28 cellular contexts compared by ENCODE assay signal in genomic region chr10:7211857-7212577, GRCh38.
"Had no signal": no experiment of that assay in that cellular context is flagged by ENCODE, and none has a peak within 500 bp of the region (broad histone marks: within the 10 kb centered on the region; RNA-seq: fewer than 3 reads in every experiment).

No MANE protein-coding gene starts in this region.

- DNase-seq: hippocampal formation; left ventricle myocardium inferior; mesendoderm; naive B cell; natural killer cell; nephron progenitor cell; occipital lobe; stimulated activated CD4-positive, alpha-beta T cell treated with anti-CD3 and anti-CD28 coated beads, Interleukin-12 subunit alpha, Interleukin-12 subunit beta, amount 100 ng/mL, for 4 hours; stimulated activated CD4-positive, alpha-beta T cell treated with anti-CD3 and anti-CD28 coated beads, Interleukin-15, amount 100 ng/mL, for 24 hours; stimulated activated CD4-positive, alpha-beta T cell treated with anti-CD3 and anti-CD28 coated beads, Interleukin-2, amount 100 ng/mL, for 24 hours; stimulated activated CD4-positive, alpha-beta T cell treated with anti-CD3 and anti-CD28 coated beads, Interleukin-4, amount 100 ng/mL, for 1 hour; stimulated activated naive B cell treated with anti-CD40 and anti-IgM and Interleukin-4, amounts not matched to agents 10 μg/mL and 1 μg/mL and 100 μg/mL, for 72 hours; stimulated activated naive CD8-positive, alpha-beta T cell treated with anti-CD3 and anti-CD28 coated beads, Interleukin-15, Interleukin-2, amounts not matched to agents 100 U/mL and 50 U/mL, for 24 hours; stomach; testis; tibial artery; trophoblast cell; upper lobe of right lung had no signal

- H3K4me1 ChIP-seq: left ventricle myocardium inferior, neural progenitor cell, parathyroid adenoma, right atrium auricular region, stomach, testis, tibial artery, upper lobe of right lung had no signal

- H3K79me2 ChIP-seq: parathyroid adenoma had no signal

- H3K4me2 ChIP-seq: neural progenitor cell had no signal

- H3K27ac Mint-ChIP-seq: mesothelial cell of epicardium; natural killer cell; nephron progenitor cell; neural progenitor cell; stimulated activated naive B cell treated with anti-CD40 and anti-IgM and Interleukin-4, amounts not matched to agents 10 μg/mL and 1 μg/mL and 100 μg/mL, for 72 hours had no signal

- H3K4me3 ChIP-seq: left ventricle myocardium inferior, lung, neural progenitor cell, right atrium auricular region, skin epidermis, stomach, testis, tibial artery, upper lobe of right lung had no signal

- H3K9ac ChIP-seq: neural progenitor cell, parathyroid adenoma had no signal

- H3K27me3 ChIP-seq: neural progenitor cell, neutrophil, right atrium auricular region, stomach, testis, tibial artery, upper lobe of right lung had no signal

- FAIRE-seq: keratinocyte, urothelium cell line had no signal

- H3K36me3 ChIP-seq: neural progenitor cell, neutrophil, tibial artery, upper lobe of right lung had no signal

- H3K27me3 Mint-ChIP-seq: naive B cell; stimulated activated naive B cell treated with anti-CD40 and anti-IgM and Interleukin-4, amounts not matched to agents 10 μg/mL and 1 μg/mL and 100 μg/mL, for 72 hours had no signal

- H3K36me3 Mint-ChIP-seq: mesothelial cell of epicardium had no signal

- H3K9me3 Mint-ChIP-seq: mesothelial cell of epicardium, naive B cell, natural killer cell, neural progenitor cell had no signal

- H3K4me3 Mint-ChIP-seq: mesothelial cell of epicardium; naive B cell; natural killer cell; nephron progenitor cell; neural progenitor cell; stimulated activated naive B cell treated with anti-CD40 and anti-IgM and Interleukin-4, amounts not matched to agents 10 μg/mL and 1 μg/mL and 100 μg/mL, for 72 hours had no signal

- H2AFZ ChIP-seq: neural progenitor cell, parathyroid adenoma had no signal

- ATAC-seq: natural killer cell; sciatic nerve; stimulated activated naive B cell treated with anti-CD40 and anti-IgM and Interleukin-4, amounts not matched to agents 10 μg/mL and 1 μg/mL and 100 μg/mL, for 72 hours; stimulated activated naive CD8-positive, alpha-beta T cell treated with anti-CD3 and anti-CD28 coated beads, Interleukin-15, Interleukin-2, amounts not matched to agents 100 U/mL and 50 U/mL, for 24 hours; upper lobe of right lung had no signal

- H3K4me1 Mint-ChIP-seq: mesothelial cell of epicardium, naive B cell, nephron progenitor cell, neural progenitor cell had no signal

- H3K9me3 ChIP-seq: left ventricle myocardium inferior, neutrophil, right atrium auricular region, stomach, testis, tibial artery, upper lobe of right lung had no signal

- H3K27ac ChIP-seq: left ventricle myocardium inferior, neural progenitor cell, neutrophil, parathyroid adenoma, right atrium auricular region, skin epidermis, stomach, testis, tibial artery, upper lobe of right lung had no signal
